9 cellular contexts compared by ENCODE assay signal in the genomic region with DNA sequence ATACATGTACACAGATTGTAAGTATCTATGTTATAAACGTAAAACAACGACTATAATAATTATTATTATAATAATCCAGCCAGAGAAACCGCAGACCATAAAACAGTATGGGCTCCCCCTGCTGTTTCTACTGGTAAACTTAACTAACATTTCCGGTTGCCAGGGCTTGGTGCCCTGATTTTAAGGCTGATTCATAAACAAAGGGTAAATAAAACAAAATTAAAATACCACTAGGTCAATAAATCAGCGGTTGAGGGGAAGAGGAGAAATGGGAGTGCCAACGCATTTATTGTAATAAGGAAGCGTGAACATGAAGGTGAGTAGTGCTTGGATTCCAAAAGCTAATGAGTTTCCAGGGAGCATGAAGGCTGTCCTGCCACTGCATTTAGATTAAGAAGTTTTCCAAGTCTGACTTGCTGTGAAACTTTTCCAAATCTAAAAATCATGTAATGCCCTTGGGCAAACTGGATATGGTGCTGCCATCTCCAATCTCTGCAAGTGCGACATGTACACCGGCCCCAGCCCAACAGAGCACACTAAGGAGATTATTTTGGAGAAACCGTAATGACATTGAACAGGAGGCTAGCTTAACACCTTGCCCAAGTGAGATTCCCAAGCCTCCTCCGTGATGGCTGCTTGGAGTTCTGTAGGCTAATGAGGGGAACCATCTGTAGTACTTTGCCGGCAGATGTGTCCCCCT. TPM values are rescaled to one million over a fixed set of nuclear protein-coding genes. Genes with fewer than 3 reads are reported as not detected.
A peak's percentile ranks its signal among the peaks of the same experiment; 100 is the strongest.
DNase-seq lines count a peak whose midpoint lies in the region; ATAC-seq and TF ChIP-seq lines count a peak whose summit lies in the region.
"Had no signal": no experiment of that assay in that cellular context is flagged by ENCODE, and none has a peak within 500 bp of the region (broad histone marks: within the 10 kb centered on the region; RNA-seq: fewer than 3 reads in every experiment).

No MANE protein-coding gene starts in this region.

- H3K9me3 Mint-ChIP-seq in glutamatergic neuron (ENCODE audit: unreplicated experiment): no peaks in the 10 kb centered on the region

- ATAC-seq in activated CD4-positive, CD25-positive, alpha-beta regulatory T cell treated with anti-CD3 and anti-CD28 coated beads, Interleukin-2, amount 50 U/mL, for 24 hours: no peak

- no peak overlapping the region for H3K4me3 ChIP-seq in tibial nerve
- H3K4me3 ChIP-seq: BLaER1 had no signal

- peak overlapping the region; percentile 83 for H3K27ac Mint-ChIP-seq in glutamatergic neuron (ENCODE audit: unreplicated experiment)

- peaks cover 22% of the 10 kb centered on the region for H3K4me1 Mint-ChIP-seq in glutamatergic neuron (ENCODE audit: low read depth, unreplicated experiment)

- peak overlapping the region; percentile 75 for H3K4me3 Mint-ChIP-seq in glutamatergic neuron (ENCODE audit: unreplicated experiment)

- WGBS in tibial nerve, 2 donors: 43 to 47% methylated on average over 12 of the region's 12 CpGs

- H3K27me3 Mint-ChIP-seq in glutamatergic neuron (ENCODE audit: unreplicated experiment): no peaks in the 10 kb centered on the region

- no peaks in the 10 kb centered on the region for H3K36me3 ChIP-seq in tibial nerve
- H3K36me3 ChIP-seq: BLaER1 had no signal

- DNase-seq in DMS153 treated with DMSO at 0.1 percent for 48 hours (lab: John Stamatoyannopoulos, UW; ENCODE audit: unreplicated experiment): peak; percentile 24
- no peak for DNase-seq in DMS153 (lab: John Stamatoyannopoulos, UW)
- peak; percentile 26 for DNase-seq in HT1080 (ENCODE audit: low read depth)
- peak; percentile 33 for DNase-seq in SW480 (ENCODE audit: low spot score)
- peak; percentile 26 for DNase-seq in glutamatergic neuron
- DNase-seq in tibial nerve (ENCODE audit: low spot score in 2 of 2): peak in 1 of 2 donors; percentile 31
- no peak for DNase-seq in NCI-H2029 (lab: John Stamatoyannopoulos, UW)

- H3K9me3 ChIP-seq in tibial nerve: no peaks in the 10 kb centered on the region
- H3K9me3 ChIP-seq: BLaER1 had no signal

- no peak overlapping the region for H3K27ac ChIP-seq in tibial nerve
- H3K27ac ChIP-seq: BLaER1 had no signal

- TF ChIP-seq EP300 in tibial nerve (IDR thresholded peaks at IDR 0.05): no peak

- no peaks in the 10 kb centered on the region for H3K27me3 ChIP-seq in tibial nerve
- H3K27me3 ChIP-seq: BLaER1 had no signal

- H3K36me3 Mint-ChIP-seq in glutamatergic neuron (ENCODE audit: unreplicated experiment): no peaks in the 10 kb centered on the region

- H3K4me1 ChIP-seq in tibial nerve: peaks cover 0 to 34% (median 4%) of the 10 kb centered on the region in 4 donors

- TF ChIP-seq POLR2A in tibial nerve (IDR thresholded peaks at IDR 0.05): no peak

- peak; percentile 64 for TF ChIP-seq CTCF in glutamatergic neuron (IDR thresholded peaks at IDR 0.05; ENCODE audit: partially characterized antibody, unreplicated experiment)
- TF ChIP-seq CTCF in tibial nerve (IDR thresholded peaks at IDR 0.05): peak; percentile 32 to 65 (median 46)

RNA-seq across cellular contexts. Expression of gene HNRNPA3, which starts 50.7 kb away (rescaled TPM):
- 38.1 and 44.1 TPM in 2 replicates for total RNA-seq in HT1080 (2014; rRNA removed; shearing (Covaris generic))
- 359 and 453 TPM in 2 replicates for polyA plus RNA-seq in HT1080 (2015; cell fraction: cytosol; rRNA removed)
- polyA plus RNA-seq in HT1080 (2015; cell fraction: nucleus; rRNA removed): 295 and 305 TPM in 2 replicates
- total RNA-seq in glutamatergic neuron (ENCODE audit: unreplicated experiment): 251 TPM
- total RNA-seq in tibial nerve: 100 to 1,000 TPM in 1 of 4 donors, 10 to 100 TPM in 3; 77.3 to 102 (median 94.4) TPM

Comparison
In these comparisons a context has a peak if more than half of its experiments do, and no peak if none do; other contexts are left out.
1. DNase-seq: peak in DMS153 treated with DMSO at 0.1 percent for 48 hours (single experiment), HT1080 (single experiment), SW480 (single experiment) and glutamatergic neuron (single experiment); none in DMS153 (single experiment) and NCI-H2029 (single experiment).